Comparison of ENCODE assay signal across 10 cellular contexts in the genomic region with DNA sequence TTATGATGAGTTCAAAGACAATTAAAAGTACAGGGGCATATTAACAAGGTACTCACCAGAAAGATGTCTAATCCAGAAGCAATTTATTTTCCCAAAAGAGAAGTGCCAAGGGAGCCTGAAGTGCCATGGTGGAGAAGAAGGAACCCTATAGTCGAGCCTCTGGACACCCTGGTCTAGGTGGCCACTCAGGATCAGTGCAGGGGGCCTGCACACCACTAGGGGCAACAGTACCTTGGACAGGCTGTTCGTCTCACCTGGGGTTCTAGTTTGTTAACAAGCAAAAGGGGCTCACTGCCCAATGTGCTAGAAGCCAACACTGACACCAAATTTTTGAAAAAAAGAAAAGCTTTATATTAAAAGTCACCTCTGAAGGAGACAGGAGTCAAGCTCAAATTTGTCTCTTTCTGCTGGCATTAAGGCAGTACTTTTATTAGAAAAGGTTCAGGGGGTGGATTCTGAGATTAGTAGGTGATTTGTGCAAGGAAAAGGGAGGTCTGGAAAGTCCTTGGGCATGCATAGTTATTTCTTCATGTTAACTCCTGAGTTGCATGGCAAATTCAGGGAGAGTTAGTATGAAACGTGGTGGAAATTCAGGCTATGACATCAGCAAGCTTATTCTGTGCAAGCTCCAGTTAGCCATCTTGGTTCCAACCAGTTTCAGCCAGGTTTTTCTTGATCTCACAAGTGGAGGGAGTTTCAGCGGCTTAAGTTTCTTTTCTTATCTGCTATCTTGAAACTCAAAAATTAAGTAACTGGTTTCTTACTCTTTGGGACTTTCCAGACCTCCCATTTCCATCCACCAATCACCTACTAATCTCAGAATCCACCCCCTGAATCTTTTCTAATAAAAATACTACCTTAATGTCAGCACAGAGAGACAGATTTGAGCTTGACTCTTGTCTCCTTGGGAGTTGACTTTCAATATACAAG. TPM values are rescaled to one million over a fixed set of nuclear protein-coding genes. Genes with fewer than 3 reads are reported as not detected.
DNase-seq lines count a peak whose midpoint lies in the region; ATAC-seq and TF ChIP-seq lines count a peak whose summit lies in the region.
"Had no signal": no experiment of that assay in that cellular context is flagged by ENCODE, and none has a peak within 500 bp of the region (broad histone marks: within the 10 kb centered on the region; RNA-seq: fewer than 3 reads in every experiment).

No MANE protein-coding gene starts in this region.

- H3K4me1 ChIP-seq in osteoblast (ENCODE audit: insufficient read depth, low read length) (no peaks in the 10 kb centered on the region), gastroesophageal sphincter (no peaks in the 10 kb centered on the region)

- no peak overlapping the region for H2AFZ ChIP-seq in osteoblast (ENCODE audit: low read length)

- H3K4me1 Mint-ChIP-seq in activated T-cell treated with anti-CD3 and anti-CD28 coated beads, Interleukin-2, amount 50 U/mL, for 72 hours (ENCODE audit: low read depth), result peaks cover 33% of the 10 kb centered on the region

- TF ChIP-seq CTCF in osteoblast (IDR thresholded peaks at IDR 0.05; ENCODE audit: extremely low read depth, low read depth, low read length), result no peak
- no peak for TF ChIP-seq CTCF in gastroesophageal sphincter (IDR thresholded peaks at IDR 0.05)

- no peak overlapping the region for H3K27ac ChIP-seq in osteoblast (ENCODE audit: low read depth, low read length)
- H3K27ac ChIP-seq in gastroesophageal sphincter, result no peak overlapping the region

- H3K27me3 ChIP-seq in osteoblast (ENCODE audit: insufficient read depth, low read length) (peaks cover 35% of the 10 kb centered on the region), gastroesophageal sphincter (no peaks in the 10 kb centered on the region)

- ATAC-seq in activated T-cell treated with anti-CD3 and anti-CD28 coated beads, Interleukin-2, amount 50 U/mL, for 72 hours (replicated peaks in 1 of 2), result peak; percentile 81 to 85
- peak; percentile 73 for ATAC-seq in GM21723 (IDR thresholded peaks at IDR 0.05; ENCODE audit: unreplicated experiment)
- peak; percentile 67 for ATAC-seq in HG03439 (IDR thresholded peaks at IDR 0.05; ENCODE audit: unreplicated experiment)
- no peak for ATAC-seq in gastroesophageal sphincter

- no peaks in the 10 kb centered on the region for H3K79me2 ChIP-seq in osteoblast (ENCODE audit: insufficient read depth, low read length)

- H3K4me3 ChIP-seq in osteoblast (ENCODE audit: insufficient read depth, low read length), result no peak overlapping the region
- H3K4me3 ChIP-seq in gastroesophageal sphincter, result no peak overlapping the region

- DNase-seq in activated T-cell treated with anti-CD3 and anti-CD28 coated beads, Interleukin-2, amount 50 U/mL, for 72 hours, result peak; percentile 11 to 37
- no peak for DNase-seq in activated T-cell treated with anti-CD3 and anti-CD28 coated beads, Interleukin-2, amount 50 U/mL, for 1 hour
- peak; percentile 29 for DNase-seq in osteoblast (ENCODE audit: insufficient read length, low spot score, missing footprints)
- no peak for DNase-seq in SHP77 (lab: John Stamatoyannopoulos, UW)
- DNase-seq in NCI-H526 treated with DMSO at 0.1 percent for 48 hours (lab: John Stamatoyannopoulos, UW), result no peak
- DNase-seq: AML-193 had no signal

- no peak overlapping the region for H3K4me2 ChIP-seq in osteoblast (ENCODE audit: insufficient read depth, low read length)

- no peaks in the 10 kb centered on the region for H4K20me1 ChIP-seq in osteoblast (ENCODE audit: insufficient read depth, low read length)

- no peak for TF ChIP-seq EP300 in gastroesophageal sphincter (IDR thresholded peaks at IDR 0.05)

- no peak for TF ChIP-seq POLR2A in gastroesophageal sphincter (IDR thresholded peaks at IDR 0.05)

- no peaks in the 10 kb centered on the region for H3K9me3 Mint-ChIP-seq in activated T-cell treated with anti-CD3 and anti-CD28 coated beads, Interleukin-2, amount 50 U/mL, for 72 hours

- peak overlapping the region; percentile 1 to 59 for H3K4me3 Mint-ChIP-seq in activated T-cell treated with anti-CD3 and anti-CD28 coated beads, Interleukin-2, amount 50 U/mL, for 72 hours

- H3K9me3 ChIP-seq in osteoblast (ENCODE audit: low read depth, low read length) (no peaks in the 10 kb centered on the region), gastroesophageal sphincter (no peaks in the 10 kb centered on the region)

- H3K36me3 Mint-ChIP-seq in activated T-cell treated with anti-CD3 and anti-CD28 coated beads, Interleukin-2, amount 50 U/mL, for 72 hours (ENCODE audit: insufficient read depth in 2 of 2), result no peaks in the 10 kb centered on the region

- no peaks in the 10 kb centered on the region for H3K36me3 ChIP-seq in osteoblast (ENCODE audit: insufficient read depth, low read length)
- H3K36me3 ChIP-seq in gastroesophageal sphincter, result no peaks in the 10 kb centered on the region

- peaks cover 10% of the 10 kb centered on the region for H3K27me3 Mint-ChIP-seq in activated T-cell treated with anti-CD3 and anti-CD28 coated beads, Interleukin-2, amount 50 U/mL, for 72 hours (ENCODE audit: low read depth)

- peak overlapping the region; percentile 75 for H3K27ac Mint-ChIP-seq in activated T-cell treated with anti-CD3 and anti-CD28 coated beads, Interleukin-2, amount 50 U/mL, for 72 hours

- WGBS in gastroesophageal sphincter (ENCODE audit: low coverage in 1 of 2), 2 donors, result 45 to 50% methylated on average over 2 to 3 of the region's 4 CpGs

RNA-seq across cellular contexts. Expression of gene CBY2, which starts 0.9 kb away (rescaled TPM):
- under 1 TPM in 1 of 2 donors, not detected in 1; 0.32 TPM for total RNA-seq in activated T-cell treated with anti-CD3 and anti-CD28 coated beads, Interleukin-2, amount 50 U/mL, for 72 hours
- not detected in 2 replicates for total RNA-seq in osteoblast
- not detected for total RNA-seq in gastroesophageal sphincter
- total RNA-seq: SK-MEL-5 had no signal

Comparison
In these comparisons a context has a peak if more than half of its experiments do, and no peak if none do; other contexts are left out.
1. DNase-seq: peak in activated T-cell treated with anti-CD3 and anti-CD28 coated beads, Interleukin-2, amount 50 U/mL, for 72 hours (2 of 2) and osteoblast (single experiment); none in activated T-cell treated with anti-CD3 and anti-CD28 coated beads, Interleukin-2, amount 50 U/mL, for 1 hour (single experiment), SHP77 (0 of 2) and NCI-H526 treated with DMSO at 0.1 percent for 48 hours (single experiment).